In the genomic region with DNA sequence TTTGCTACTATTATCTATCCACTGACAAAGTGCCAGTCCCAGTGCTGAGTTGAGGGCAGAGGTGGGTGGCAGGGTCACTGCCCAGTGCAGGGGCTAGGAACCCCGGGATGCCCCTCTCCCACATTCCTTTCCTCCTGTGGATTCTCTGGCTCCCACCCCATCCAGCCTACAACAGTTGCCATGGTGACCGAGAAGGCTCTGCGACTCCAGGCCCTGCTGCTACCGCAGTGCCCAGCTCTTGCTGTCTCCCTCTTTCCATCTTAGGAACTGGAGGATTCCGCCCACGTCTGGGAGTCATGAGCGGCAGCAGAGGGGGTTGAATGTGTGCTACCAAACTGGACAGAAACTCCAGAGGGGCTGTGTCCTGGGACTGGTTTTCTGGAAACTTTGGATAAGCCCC, we compare ENCODE assay signal across 23 cellular contexts. TPM values are rescaled to one million over a fixed set of nuclear protein-coding genes. Genes with fewer than 3 reads are reported as not detected.
A peak's percentile ranks its signal among the peaks of the same experiment; 100 is the strongest.
DNase-seq lines count a peak whose midpoint lies in the region; TF ChIP-seq lines count a peak whose summit lies in the region.
"Had no signal": no experiment of that assay in that cellular context is flagged by ENCODE, and none has a peak within 500 bp of the region (broad histone marks: within the 10 kb centered on the region; RNA-seq: fewer than 3 reads in every experiment).

No MANE protein-coding gene starts in this region.

- DNase-seq in BE2C (peak; percentile 53), ecto neural progenitor cell (ENCODE audit: low spot score) (peak; percentile 72), foreskin melanocyte (no peak), HPDE6-E6E7 (ENCODE audit: extremely low spot score) (no peak), uterus (no peak)
- no peak for DNase-seq in stimulated activated CD4-positive, alpha-beta T cell treated with anti-CD3 and anti-CD28 coated beads, Interleukin-4, amount 100 ng/mL, for 1 hour
- DNase-seq: activated CD4-positive, CD25-positive, alpha-beta regulatory T cell; activated CD8-positive, alpha-beta T cell treated with anti-CD3 and anti-CD28 coated beads, Interleukin-2, amount 10 ng/mL, durations not matched to agents 7 days and 5 days; activated naive CD4-positive, alpha-beta T cell treated with anti-CD3 and anti-CD28 coated beads, Interleukin-2, amount 50 U/mL, for 16 hours; activated T-cell treated with anti-CD3 and anti-CD28 coated beads, Interleukin-2, amount 50 U/mL, for 4 hours; CD8-positive, alpha-beta memory T cell; mammary epithelial cell; NCI-H1092; NCI-H2107; NCI-H526 treated with DMSO at 0.1 percent for 48 hours; PC-3; T-helper 2 cell had no signal

- CTCF ChIA-PET in HEK293 (lab: Yijun Ruan, JAX), result interaction anchor here (0.9 kb wide), 1 partner anchor 349 kb away, joined by 3 read pairs; no protein-coding TSS in a partner anchor

- intact Hi-C loops in uterus (cut with DNase I; ENCODE audit: low total_unique reads), result no loop called here

- H3K27ac Mint-ChIP-seq in nephron, result peak overlapping the region in 2 of 3 experiments; percentile 37 to 68
- H3K27ac Mint-ChIP-seq: activated CD8-positive, alpha-beta T cell treated with anti-CD3 and anti-CD28 coated beads, Interleukin-2, amount 10 ng/mL, durations not matched to agents 7 days and 5 days; CD8-positive, alpha-beta memory T cell; natural killer cell treated with Interleukin-12 subunit alpha and Interleukin-12 subunit beta and Interleukin-15 and Interleukin-18, amount 100 ng/mL, for 72 hours had no signal

- POLR2A ChIA-PET in HEK293 (lab: Yijun Ruan, JAX), result no interaction called here

- H3K27me3 ChIP-seq in BE2C (no peaks in the 10 kb centered on the region), uterus (no peaks in the 10 kb centered on the region)
- H3K27me3 ChIP-seq: suprapubic skin had no signal

- no peak overlapping the region for H3K4me3 ChIP-seq in BE2C (ENCODE audit: low read depth, low read length)
- H3K4me3 ChIP-seq in HEK293 (ENCODE audit: low read depth, low read length), result no peak overlapping the region
- H3K4me3 ChIP-seq in uterus, result no peak overlapping the region
- H3K4me3 ChIP-seq: suprapubic skin had no signal

- no peaks in the 10 kb centered on the region for H3K9me3 ChIP-seq in BE2C
- H3K9me3 ChIP-seq in HEK293 (ENCODE audit: control insufficient read depth, insufficient read depth, low read depth, low read length), result no peaks in the 10 kb centered on the region
- no peaks in the 10 kb centered on the region for H3K9me3 ChIP-seq in uterus
- H3K9me3 ChIP-seq: suprapubic skin had no signal

- TF ChIP-seq POLR2A in uterus (IDR thresholded peaks at IDR 0.05), result no peak

- TF ChIP-seq CTCF in BE2C (IDR thresholded peaks at IDR 0.05; ENCODE audit: low read depth, low read length) (no peak), HEK293 (tag by site-specific recombination; IDR thresholded peaks at IDR 0.05) (no peak), nephron (IDR thresholded peaks at IDR 0.05; ENCODE audit: unreplicated experiment in 3 of 3) (no peak), uterus (IDR thresholded peaks at IDR 0.05) (no peak)

- peaks cover 63% of the 10 kb centered on the region for H3K4me1 Mint-ChIP-seq in nephron

- peaks cover 2% of the 10 kb centered on the region for H3K27me3 Mint-ChIP-seq in nephron (ENCODE audit: low read depth)

- H3K36me3 Mint-ChIP-seq in nephron (ENCODE audit: low read depth), result no peaks in the 10 kb centered on the region
- H3K36me3 Mint-ChIP-seq: CD8-positive, alpha-beta memory T cell; natural killer cell treated with Interleukin-12 subunit alpha and Interleukin-12 subunit beta and Interleukin-15 and Interleukin-18, amount 100 ng/mL, for 72 hours had no signal

- peak overlapping the region in 1 of 3 experiments; percentile 43 for H3K4me3 Mint-ChIP-seq in nephron
- H3K4me3 Mint-ChIP-seq: activated CD8-positive, alpha-beta T cell treated with anti-CD3 and anti-CD28 coated beads, Interleukin-2, amount 10 ng/mL, durations not matched to agents 7 days and 5 days; activated T-cell treated with anti-CD3 and anti-CD28 coated beads, Interleukin-2, amount 50 U/mL, for 4 hours; CD8-positive, alpha-beta memory T cell; natural killer cell treated with Interleukin-12 subunit alpha and Interleukin-12 subunit beta and Interleukin-15 and Interleukin-18, amount 100 ng/mL, for 72 hours had no signal

- no peaks in the 10 kb centered on the region for H3K9me3 Mint-ChIP-seq in nephron
- H3K9me3 Mint-ChIP-seq: activated T-cell treated with anti-CD3 and anti-CD28 coated beads, Interleukin-2, amount 50 U/mL, for 4 hours; CD8-positive, alpha-beta memory T cell; natural killer cell treated with Interleukin-12 subunit alpha and Interleukin-12 subunit beta and Interleukin-15 and Interleukin-18, amount 100 ng/mL, for 72 hours had no signal

- H3K27ac ChIP-seq in HEK293 (ENCODE audit: extremely low read depth, low read depth, low read length) (no peak overlapping the region), uterus (no peak overlapping the region)
- H3K27ac ChIP-seq: suprapubic skin had no signal

- H3K36me3 ChIP-seq in BE2C, result no peaks in the 10 kb centered on the region
- H3K36me3 ChIP-seq in HEK293 (ENCODE audit: control insufficient read depth in 2 of 2, insufficient read depth in 1 of 2, low read length in 2 of 2), result no peaks in the 10 kb centered on the region
- H3K36me3 ChIP-seq in uterus, result no peaks in the 10 kb centered on the region
- H3K36me3 ChIP-seq: suprapubic skin had no signal

- H3K4me1 ChIP-seq in BE2C (peaks cover 7% of the 10 kb centered on the region), HEK293 (ENCODE audit: control insufficient read depth, insufficient read depth, low read length) (no peaks in the 10 kb centered on the region), uterus (no peaks in the 10 kb centered on the region)

TF ChIP-seq in HEK293, 187 proteins besides CTCF, POLR2A, EP300 and RAD21:
- TF ChIP-seq ZNF792 (tag by site-specific recombination; IDR thresholded peaks at IDR 0.05) (no peak), ZFHX2 (tag by site-specific recombination; conservative IDR thresholded peaks at IDR 0.05) (0 out of 2 replicates have a peak, but pooled peaks have one; percentile 13), EGR2 (tag by site-specific recombination; IDR thresholded peaks at IDR 0.05; ENCODE audit: low read depth) (peak; percentile 19; the same call in 1 of the 2 replicates)

RNA-seq across cellular contexts. Expression of a gene that starts 20.8 kb away (rescaled TPM):
- not detected for polyA plus RNA-seq in BE2C (2012; ENCODE audit: insufficient read depth, insufficient read length, low read depth)
- total RNA-seq in uterus, result under 1 TPM in 1 of 4 donors, not detected in 3; 0.21 TPM
- total RNA-seq: activated CD8-positive, alpha-beta T cell treated with anti-CD3 and anti-CD28 coated beads, Interleukin-2, amount 10 ng/mL, durations not matched to agents 7 days and 5 days; activated T-cell treated with anti-CD3 and anti-CD28 coated beads, Interleukin-2, amount 50 U/mL, for 4 hours; CD8-positive, alpha-beta memory T cell; kidney epithelial cell; mammary epithelial cell; natural killer cell treated with Interleukin-12 subunit alpha and Interleukin-12 subunit beta and Interleukin-15 and Interleukin-18, amount 100 ng/mL, for 72 hours; PC-3; suprapubic skin had no signal
- polyA plus RNA-seq: AG04450; CD8-positive, alpha-beta memory T cell; mammary epithelial cell had no signal

Comparison
In these comparisons a context has a peak if more than half of its experiments do, and no peak if none do; other contexts are left out.
1. DNase-seq: peak in BE2C (single experiment) and ecto neural progenitor cell (single experiment); none in foreskin melanocyte (single experiment), stimulated activated CD4-positive, alpha-beta T cell treated with anti-CD3 and anti-CD28 coated beads, Interleukin-4, amount 100 ng/mL, for 1 hour (single experiment), HPDE6-E6E7 (single experiment) and uterus (0 of 2).